Comparison of ENCODE assay signal across 8 cellular contexts in the genomic region with DNA sequence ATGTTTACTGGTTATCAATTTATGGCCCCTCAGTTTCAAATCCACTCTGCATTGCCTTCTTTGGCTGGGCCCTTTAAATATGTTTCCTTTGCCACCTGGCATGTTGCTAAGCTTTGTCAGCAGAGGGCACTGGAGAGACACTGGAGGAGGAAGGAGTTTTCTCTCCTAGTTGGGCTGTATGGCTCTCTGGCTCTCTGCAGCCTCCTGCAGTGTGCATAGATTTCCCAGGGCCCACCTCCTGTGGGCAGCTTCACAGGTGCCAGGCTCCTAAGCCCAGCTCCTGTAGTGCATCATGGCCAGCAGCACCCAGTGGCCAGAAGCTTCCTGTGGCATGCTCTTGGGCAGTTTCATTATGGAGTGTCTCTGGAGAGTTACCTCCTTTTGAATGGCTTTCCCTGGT. TPM values are rescaled to one million over a fixed set of nuclear protein-coding genes. Genes with fewer than 3 reads are reported as not detected.
DNase-seq lines count a peak whose midpoint lies in the region; ATAC-seq and TF ChIP-seq lines count a peak whose summit lies in the region.

No MANE protein-coding gene starts in this region.

- peak; percentile 74 for TF ChIP-seq CTCF in AG04449 (IDR thresholded peaks at IDR 0.05; ENCODE audit: insufficient read depth, low read length, missing control alignments)
- TF ChIP-seq CTCF in GM12873 (IDR thresholded peaks at IDR 0.05; ENCODE audit: insufficient read depth, low read depth, low read length, missing control alignments) = peak; percentile 86
- no peak for TF ChIP-seq CTCF in lung (IDR thresholded peaks at IDR 0.05; ENCODE audit: control extremely low read depth, extremely low read depth)

- H3K27ac ChIP-seq in SJCRH30 = peak overlapping the region; percentile 66
- no peak overlapping the region for H3K27ac ChIP-seq in lung (ENCODE audit: low read depth in 1 of 2, low read length in 1 of 2)

- DNase-seq in AG04449 (ENCODE audit: low read depth, low spot score) (no peak), NCI-H1105 (lab: John Stamatoyannopoulos, UW) (peak; percentile 50), SJCRH30 (peak; percentile 84 to 93), lung (ENCODE audit: low spot score) (peak; percentile 52)
- peak; percentile 12 for DNase-seq in central memory CD4-positive, alpha-beta T cell
- DNase-seq in effector CD8-positive, alpha-beta T cell (lab: John Stamatoyannopoulos, UW) = no peak

- H3K9me3 ChIP-seq in SJCRH30 (replicated peaks) (no peaks in the 10 kb centered on the region), lung (ENCODE audit: control insufficient read depth in 2 of 2, insufficient read depth in 1 of 2, low read length in 1 of 2) (no peaks in the 10 kb centered on the region)

- CTCF ChIA-PET in AG04449 (lab: Yijun Ruan, JAX) = interaction anchor here (0.7 to 8.5 kb wide), 48 partner anchors 9 to 1492 kb away, joined by 3 to 215 read pairs (median 5); partner anchors contain the start of genes CAVIN4 and TEX10

- H3K4me3 ChIP-seq in AG04449 (ENCODE audit: low read depth, low read length) (no peak overlapping the region), SJCRH30 (no peak overlapping the region), lung (no peak overlapping the region)

- ATAC-seq in HG02588 (IDR thresholded peaks at IDR 0.05; ENCODE audit: unreplicated experiment) (peak; percentile 52), lung (ENCODE audit: insufficient read depth, low FRiP score) (no peak)

- POLR2A ChIA-PET in AG04449 (lab: Yijun Ruan, JAX) = no interaction called here

- H3K27me3 ChIP-seq in SJCRH30 = no peaks in the 10 kb centered on the region
- no peaks in the 10 kb centered on the region for H3K27me3 ChIP-seq in lung (ENCODE audit: control insufficient read depth, insufficient read depth)

- H3K4me1 ChIP-seq in SJCRH30 = peaks cover 14% of the 10 kb centered on the region
- no peaks in the 10 kb centered on the region for H3K4me1 ChIP-seq in lung (ENCODE audit: control insufficient read depth in 2 of 2, insufficient read depth in 2 of 2, low read length in 2 of 2)

- no peaks in the 10 kb centered on the region for H3K36me3 ChIP-seq in SJCRH30
- no peaks in the 10 kb centered on the region for H3K36me3 ChIP-seq in lung (ENCODE audit: control insufficient read depth in 2 of 2, insufficient read depth in 2 of 2, low read length in 2 of 2)

RNA-seq across cellular contexts. Expression of gene CAVIN4, which starts 23.3 kb away (rescaled TPM):
- 5.4 and 7.1 TPM in 2 replicates for total RNA-seq in SJCRH30 (2014; rRNA removed; shearing (Covaris generic))
- total RNA-seq in lung = 1 to 10 TPM in 1 of 2 donors, under 1 TPM in 1; 0.64 to 1.3 TPM
- polyA plus RNA-seq in lung = under 1 TPM; 0.22 to 0.31 TPM

Comparison
In these comparisons a context has a peak if more than half of its experiments do, and no peak if none do; other contexts are left out.
1. DNase-seq: peak in NCI-H1105 (single experiment), SJCRH30 (2 of 2), central memory CD4-positive, alpha-beta T cell (single experiment) and lung (single experiment); none in AG04449 (single experiment) and effector CD8-positive, alpha-beta T cell (single experiment).